ENCODE assay signal across 1 cellular context in genomic region chr2:168495524-168495923, GRCh38.
TF ChIP-seq lines count a peak whose summit lies in the region.

No MANE protein-coding gene starts in this region.

TF ChIP-seq in GM12878, 131 proteins besides CTCF, POLR2A, EP300 and RAD21 (continued from another document):
- TF ChIP-seq JUND (IDR thresholded peaks at IDR 0.05; ENCODE audit: low read depth, low read length): peak; percentile 37; the same call in 1 of the 2 replicates
- TF ChIP-seq FOXK2 (IDR thresholded peaks at IDR 0.05): no peak
- TF ChIP-seq KLF5 (IDR thresholded peaks at IDR 0.05; ENCODE audit: partially characterized antibody): peak; percentile 29
- TF ChIP-seq NFYA (IDR thresholded peaks at IDR 0.05; ENCODE audit: borderline replicate concordance, low read depth, low read length): no peak
- TF ChIP-seq ZNF24 (IDR thresholded peaks at IDR 0.05): no peak
- TF ChIP-seq NR2F1 (conservative IDR thresholded peaks at IDR 0.05): 0 out of 2 replicates have a peak, but pooled peaks have one; percentile 34
- peak; percentile 84 for TF ChIP-seq MEF2B (IDR thresholded peaks at IDR 0.05; ENCODE audit: partially characterized antibody, poor library complexity, severe bottlenecking)
- TF ChIP-seq ZBTB40 (IDR thresholded peaks at IDR 0.05; ENCODE audit: borderline replicate concordance): no peak
- no peak for TF ChIP-seq HDAC2 (IDR thresholded peaks at IDR 0.05)
- TF ChIP-seq ATF7 (IDR thresholded peaks at IDR 0.05; ENCODE audit: low read depth): peak; percentile 89
- no peak for TF ChIP-seq TAF1 (IDR thresholded peaks at IDR 0.05; ENCODE audit: borderline replicate concordance, low read depth, low read length)
- TF ChIP-seq TARDBP (IDR thresholded peaks at IDR 0.05; ENCODE audit: borderline replicate concordance): no peak
- peak; percentile 98 for TF ChIP-seq NFIC (IDR thresholded peaks at IDR 0.05; ENCODE audit: low read depth, low read length)
- TF ChIP-seq GATAD2B (conservative IDR thresholded peaks at IDR 0.05; ENCODE audit: low read depth): no peak
- TF ChIP-seq ZBTB11 (CRISPR knock-in tag; IDR thresholded peaks at IDR 0.05): no peak
- TF ChIP-seq E2F4 (IDR thresholded peaks at IDR 0.05; ENCODE audit: low read depth, low read length): no peak
- 0 out of 2 replicates have a peak, but pooled peaks have one; percentile 44 for TF ChIP-seq TCF12 (IDR thresholded peaks at IDR 0.05; ENCODE audit: low read depth, low read length)
- peak; percentile 89; the same call in 1 of the 2 replicates for TF ChIP-seq IRF4 (IDR thresholded peaks at IDR 0.05; ENCODE audit: low read depth, low read length)
- TF ChIP-seq TBL1XR1 (IDR thresholded peaks at IDR 0.05; ENCODE audit: low read depth, low read length): peak; percentile 86
- no peak for TF ChIP-seq CBX3 (IDR thresholded peaks at IDR 0.05; ENCODE audit: borderline replicate concordance, low read depth)
- TF ChIP-seq IRF5 (IDR thresholded peaks at IDR 0.05; ENCODE audit: borderline replicate concordance): no peak
- TF ChIP-seq BCLAF1 (IDR thresholded peaks at IDR 0.05): no peak
- peak; percentile 76 for TF ChIP-seq BCL11A (IDR thresholded peaks at IDR 0.05; ENCODE audit: low read depth, low read length)
- TF ChIP-seq TCF7 (IDR thresholded peaks at IDR 0.05; ENCODE audit: borderline replicate concordance): peak; percentile 61; the same call in 1 of the 2 replicates
- TF ChIP-seq SKIL (IDR thresholded peaks at IDR 0.05; ENCODE audit: low read depth, poor library complexity, severe bottlenecking): peak; percentile 79
- peak; percentile 32 for TF ChIP-seq RELA (IDR thresholded peaks at IDR 0.05; ENCODE audit: borderline replicate concordance, partially characterized antibody)
- TF ChIP-seq LARP7 (IDR thresholded peaks at IDR 0.05): no peak
- peak in 1 of 2 experiments; percentile 93; a peak in 1 of 4 replicates for TF ChIP-seq CEBPB (IDR thresholded peaks at IDR 0.05; ENCODE audit: borderline replicate concordance in 1 of 2, low read depth in 2 of 2, low read length in 2 of 2)
